Comparison of ENCODE assay signal across 13 cellular contexts in the genomic region with DNA sequence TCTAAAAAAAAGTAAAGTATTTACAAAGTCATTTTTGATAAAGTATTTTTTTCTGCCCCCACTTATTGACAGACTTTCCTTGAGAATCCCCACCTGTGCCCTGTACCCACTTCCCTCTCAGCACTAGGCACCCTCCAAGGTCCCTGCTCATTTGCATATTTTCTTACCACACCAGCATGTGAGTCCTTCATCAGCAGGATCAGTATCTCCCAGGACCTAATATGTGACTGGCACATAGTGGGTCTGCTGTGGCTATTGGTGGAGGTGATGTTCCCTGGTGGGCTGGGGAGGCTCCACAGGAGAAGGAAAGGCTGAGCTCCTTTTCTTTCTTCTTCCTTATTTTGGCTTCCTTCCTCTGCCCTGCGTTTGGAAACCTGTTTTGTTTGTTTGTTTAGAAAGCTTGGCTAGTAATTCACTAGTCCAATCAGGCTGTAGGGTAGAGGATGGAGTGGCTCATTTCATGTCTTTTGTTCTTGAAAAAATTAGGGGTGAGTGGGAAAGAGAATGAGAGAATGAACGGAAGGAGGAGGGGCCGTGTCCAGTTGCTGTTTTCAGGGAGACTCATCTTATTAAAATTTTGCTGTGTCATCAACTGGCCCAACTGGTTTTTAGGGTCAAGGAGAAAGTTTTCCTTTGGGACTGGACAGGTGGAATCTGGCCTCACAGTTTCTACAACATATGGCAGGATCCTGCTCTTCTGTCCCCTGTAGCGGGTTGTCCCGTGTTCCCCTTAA. TPM values are rescaled to one million over a fixed set of nuclear protein-coding genes. Genes with fewer than 3 reads are reported as not detected.
A peak's percentile ranks its signal among the peaks of the same experiment; 100 is the strongest.
DNase-seq lines count a peak whose midpoint lies in the region; ATAC-seq and TF ChIP-seq lines count a peak whose summit lies in the region.
"Had no signal": no experiment of that assay in that cellular context is flagged by ENCODE, and none has a peak within 500 bp of the region (broad histone marks: within the 10 kb centered on the region; RNA-seq: fewer than 3 reads in every experiment).

No MANE protein-coding gene starts in this region.

- BruUV-seq in MCF 10A (replicated peaks; lab: Mats Ljungman, UMichigan): no TSS peak

- H3K4me1 Mint-ChIP-seq in MCF 10A (ENCODE audit: insufficient read depth, unreplicated experiment): peaks cover 17% of the 10 kb centered on the region

- no peaks in the 10 kb centered on the region for H3K36me3 Mint-ChIP-seq in MCF 10A (ENCODE audit: insufficient read depth, unreplicated experiment)

- H3K27ac Mint-ChIP-seq in MCF 10A (ENCODE audit: low read depth, unreplicated experiment): no peak overlapping the region

- peak overlapping the region; percentile 65 to 68 for H3K27ac ChIP-seq in breast epithelium
- no peak overlapping the region for H3K27ac ChIP-seq in OCI-LY3 (ENCODE audit: low read length)
- H3K27ac ChIP-seq: body of pancreas had no signal

- no peak overlapping the region for H3K4me3 ChIP-seq in breast epithelium
- peak overlapping the region; percentile 4 for H3K4me3 ChIP-seq in OCI-LY3 (ENCODE audit: low read length)
- H3K4me3 ChIP-seq in fibroblast of pulmonary artery (replicated peaks; ENCODE audit: low read depth, low read length): no peak overlapping the region
- H3K4me3 ChIP-seq: body of pancreas, skin epidermis had no signal

- CTCF ChIA-PET in MCF 10A (lab: Yijun Ruan, JAX): interaction anchor here (1.0 kb wide), 1 partner anchor 67 kb away, joined by 4 read pairs; no protein-coding TSS in a partner anchor

- H3K9ac ChIP-seq in OCI-LY3 (ENCODE audit: low read length): no peak overlapping the region; the same call in 1 of the 2 replicates

- H3K27me3 ChIP-seq in breast epithelium (no peaks in the 10 kb centered on the region), OCI-LY3 (ENCODE audit: low read depth, low read length) (peaks cover 13% of the 10 kb centered on the region; the same call in 1 of the 2 replicates)
- H3K27me3 ChIP-seq: body of pancreas had no signal

- no peaks in the 10 kb centered on the region for H4K20me1 ChIP-seq in OCI-LY3 (ENCODE audit: insufficient read depth, low read length)

- no peaks in the 10 kb centered on the region for H3K79me2 ChIP-seq in OCI-LY3 (ENCODE audit: low read length)

- TF ChIP-seq POLR2A in breast epithelium (IDR thresholded peaks at IDR 0.05): no peak

- DNase-seq in breast epithelium (ENCODE audit: low spot score in 2 of 2) (no peak), MCF 10A (ENCODE audit: unreplicated experiment) (no peak), fibroblast of pulmonary artery (ENCODE audit: low read depth) (peak; percentile 37), HuH-7 (ENCODE audit: low spot score) (no peak)
- no peak for DNase-seq in activated T-cell treated with anti-CD3 and anti-CD28 coated beads, Interleukin-2, amount 50 U/mL, for 48 hours
- DNase-seq: activated T-cell treated with anti-CD3 and anti-CD28 coated beads, Interleukin-2, amount 50 U/mL, for 72 hours; body of pancreas; MM.1S; NCI-H524 had no signal

- POLR2A ChIA-PET in MCF 10A (lab: Yijun Ruan, JAX): no interaction called here

- H3K27me3 Mint-ChIP-seq in MCF 10A (ENCODE audit: insufficient read depth, unreplicated experiment): no peaks in the 10 kb centered on the region

- peak overlapping the region; percentile 47 for H3K4me2 ChIP-seq in OCI-LY3 (ENCODE audit: low read length)

- no peak overlapping the region for H3K4me3 Mint-ChIP-seq in MCF 10A (ENCODE audit: unreplicated experiment)

- no peaks in the 10 kb centered on the region for H3K36me3 ChIP-seq in breast epithelium
- H3K36me3 ChIP-seq in OCI-LY3 (replicated peaks; ENCODE audit: low read depth, low read length): no peaks in the 10 kb centered on the region

- no peak for ATAC-seq in GM18907 (IDR thresholded peaks at IDR 0.05; ENCODE audit: unreplicated experiment)
- no peak for ATAC-seq in GM18861 (IDR thresholded peaks at IDR 0.05; ENCODE audit: unreplicated experiment)
- ATAC-seq: activated T-cell treated with anti-CD3 and anti-CD28 coated beads, Interleukin-2, amount 50 U/mL, for 72 hours; body of pancreas had no signal

- intact Hi-C loops in breast epithelium (cut with DNase I; ENCODE audit: low total_unique reads): loop anchor here (10.0 kb wide), 1 partner anchor 67 kb away; no protein-coding TSS in a partner anchor
- intact Hi-C loops in MCF 10A (cut with micrococcal nuclease): no loop called here

- no peaks in the 10 kb centered on the region for H3K9me3 Mint-ChIP-seq in MCF 10A (ENCODE audit: unreplicated experiment)
- H3K9me3 Mint-ChIP-seq: activated T-cell treated with anti-CD3 and anti-CD28 coated beads, Interleukin-2, amount 50 U/mL, for 72 hours had no signal

- no peaks in the 10 kb centered on the region for H3K9me3 ChIP-seq in breast epithelium
- no peaks in the 10 kb centered on the region for H3K9me3 ChIP-seq in OCI-LY3 (ENCODE audit: insufficient read depth, low read length)
- H3K9me3 ChIP-seq: body of pancreas had no signal

- H2AFZ ChIP-seq in OCI-LY3 (ENCODE audit: low read depth, low read length): peak overlapping the region; percentile 20; the same call in 1 of the 2 replicates

- no peak for TF ChIP-seq CTCF in breast epithelium (IDR thresholded peaks at IDR 0.05)
- TF ChIP-seq CTCF in MCF 10A (IDR thresholded peaks at IDR 0.05; ENCODE audit: unreplicated experiment): no peak
- no peak for TF ChIP-seq CTCF in OCI-LY3 (IDR thresholded peaks at IDR 0.05; ENCODE audit: low read depth, low read length)
- TF ChIP-seq CTCF in fibroblast of pulmonary artery (IDR thresholded peaks at IDR 0.05; ENCODE audit: low read length, missing control alignments): no peak

- H3K4me1 ChIP-seq in breast epithelium (peaks cover 0 to 7% of the 10 kb centered on the region in 2 donors), OCI-LY3 (ENCODE audit: low read length) (peaks cover 48% of the 10 kb centered on the region)

RNA-seq across cellular contexts. Expression of a gene that starts 2.8 kb away (rescaled TPM):
- total RNA-seq in breast epithelium (10 to 100 TPM in 2 of 3 donors, 1 to 10 TPM in 1; 8.8 to 27.2 (median 22.0) TPM), MCF 10A (2022) (23.2 and 28.8 TPM in 2 replicates)
